Comparison of ENCODE assay signal across 1 cellular context in genomic region chr2:196170202-196170680, GRCh38.
TF ChIP-seq lines count a peak whose summit lies in the region.

No MANE protein-coding gene starts in this region.

TF ChIP-seq in K562, 482 proteins besides CTCF, POLR2A, EP300 and RAD21 (continued from another document):
- TF ChIP-seq ELK1 (CRISPR knock-in tag; IDR thresholded peaks at IDR 0.05) (no peak), NRF1 (conservative IDR thresholded peaks at IDR 0.05 in 1 of 2, IDR thresholded peaks at IDR 0.05 in 1 of 2) (0 out of 4 replicates have a peak, but pooled peaks of 1 of the 2 experiments have one; percentile 24), HIVEP1 (CRISPR knock-in tag; IDR thresholded peaks at IDR 0.05) (no peak), PRDM10 (IDR thresholded peaks at IDR 0.05; ENCODE audit: partially characterized antibody) (no peak), ATF7 (IDR thresholded peaks at IDR 0.05) (0 out of 2 replicates have a peak, but pooled peaks have one; percentile 17), CTCFL (IDR thresholded peaks at IDR 0.05; ENCODE audit: borderline replicate concordance, insufficient read depth, low read depth, low read length, poor library complexity, severe bottlenecking) (no peak), TCF3 (CRISPR knock-in tag; IDR thresholded peaks at IDR 0.05) (peak; percentile 25; the same call in 1 of the 2 replicates), ZEB2 (IDR thresholded peaks at IDR 0.05) (no peak), CBFA2T2 (conservative IDR thresholded peaks at IDR 0.05) (peak; percentile 21; the same call in 1 of the 2 replicates), ZNF512 (tag; IDR thresholded peaks at IDR 0.05) (no peak), CREM (IDR thresholded peaks at IDR 0.05; ENCODE audit: low read depth) (peak; percentile 84), TEAD4 (IDR thresholded peaks at IDR 0.05; ENCODE audit: low read length) (peak; percentile 57), TEAD4 (CRISPR knock-in tag; IDR thresholded peaks at IDR 0.05; ENCODE audit: borderline replicate concordance) (no peak), SIN3A (IDR thresholded peaks at IDR 0.05; ENCODE audit: borderline replicate concordance in 2 of 2, control insufficient read depth in 1 of 2, low read depth in 2 of 2, low read length in 2 of 2) (0 out of 4 replicates have a peak, but pooled peaks of 1 of the 2 experiments have one; percentile 31), ARID1B (IDR thresholded peaks at IDR 0.05) (peak; percentile 61), ZNF436 (CRISPR knock-in tag; IDR thresholded peaks at IDR 0.05) (no peak), BMI1 (IDR thresholded peaks at IDR 0.05; ENCODE audit: low read length) (no peak), ZNF324 (CRISPR knock-in tag; IDR thresholded peaks at IDR 0.05) (no peak), E2F3 (CRISPR knock-in tag; IDR thresholded peaks at IDR 0.05) (no peak), ATF6 (CRISPR knock-in tag; IDR thresholded peaks at IDR 0.05) (no peak), SMC3 (conservative IDR thresholded peaks at IDR 0.05; ENCODE audit: insufficient read depth, low read depth, low read length) (no peak), SUPT5H (IDR thresholded peaks at IDR 0.05) (no peak), NCOR1 (IDR thresholded peaks at IDR 0.05) (peak; percentile 28; the same call in 1 of the 2 replicates), SNAPC5 (CRISPR knock-in tag; IDR thresholded peaks at IDR 0.05) (no peak), ZBTB34 (CRISPR knock-in tag; IDR thresholded peaks at IDR 0.05) (no peak), ZNF395 (CRISPR knock-in tag; IDR thresholded peaks at IDR 0.05) (0 out of 2 replicates have a peak, but pooled peaks have one; percentile 22), HDAC2 (IDR thresholded peaks at IDR 0.05) (peak; percentile 68; the same call in 1 of the 2 replicates), ZBTB17 (CRISPR knock-in tag; IDR thresholded peaks at IDR 0.05) (no peak), MEIS2 (IDR thresholded peaks at IDR 0.05; ENCODE audit: partially characterized antibody) (peak; percentile 16), TBP (optimal IDR thresholded peaks at IDR 0.05; ENCODE audit: low read depth, low read length) (peak; percentile 7), MBD1 (CRISPR knock-in tag; IDR thresholded peaks at IDR 0.05) (no peak), MXD1 (CRISPR knock-in tag; IDR thresholded peaks at IDR 0.05; ENCODE audit: borderline replicate concordance, poor library complexity, severe bottlenecking) (no peak), CSDE1 (IDR thresholded peaks at IDR 0.05) (no peak), PML (IDR thresholded peaks at IDR 0.05; ENCODE audit: low read length) (no peak), ZNF239 (CRISPR knock-in tag; IDR thresholded peaks at IDR 0.05) (peak; percentile 82), FUS (optimal IDR thresholded peaks at IDR 0.05; ENCODE audit: low read depth, low read length) (no peak), FOXA3 (CRISPR knock-in tag; conservative IDR thresholded peaks at IDR 0.05 in 1 of 2, IDR thresholded peaks at IDR 0.05 in 1 of 2) (no peak), GATAD2B (IDR thresholded peaks at IDR 0.05; ENCODE audit: borderline replicate concordance) (0 out of 2 replicates have a peak, but pooled peaks have one; percentile 38), MIER1 (IDR thresholded peaks at IDR 0.05; ENCODE audit: low read depth) (no peak), TAL1 (IDR thresholded peaks at IDR 0.05) (peak; percentile 44), MEF2A (IDR thresholded peaks at IDR 0.05; ENCODE audit: control insufficient read depth, low read depth, low read length) (no peak), EHMT2 (IDR thresholded peaks at IDR 0.05) (no peak), HDAC3 (IDR thresholded peaks at IDR 0.05; ENCODE audit: borderline replicate concordance, partially characterized antibody) (peak; percentile 36), FOXM1 (IDR thresholded peaks at IDR 0.05; ENCODE audit: low read depth) (peak; percentile 11; the same call in 1 of the 2 replicates), FOXM1 (CRISPR knock-in tag; IDR thresholded peaks at IDR 0.05; ENCODE audit: low read depth) (no peak), ZNF507 (tag; conservative IDR thresholded peaks at IDR 0.05) (no peak)
